19 cellular contexts compared by ENCODE assay signal in the genomic region with DNA sequence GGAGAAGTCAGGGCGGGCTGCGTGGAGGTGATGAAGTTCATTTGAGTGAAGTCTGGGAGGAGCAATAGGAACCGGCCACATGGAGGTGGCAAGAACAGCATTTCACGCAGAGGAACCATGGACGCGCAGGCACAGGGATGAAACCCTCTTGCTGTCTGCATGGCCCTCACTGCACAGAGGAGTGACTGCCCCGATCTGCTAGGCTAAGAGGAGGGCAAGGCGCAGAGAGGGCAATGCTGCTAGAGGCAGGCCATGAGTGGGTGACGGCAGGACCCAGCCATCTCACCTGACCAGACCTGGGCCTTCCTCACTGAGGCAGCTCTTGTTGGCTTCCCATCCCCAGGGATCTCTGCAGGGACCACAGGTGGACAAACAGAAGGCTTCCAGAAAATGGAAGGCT.
"Had no signal": no experiment of that assay in that cellular context is flagged by ENCODE, and none has a peak within 500 bp of the region (broad histone marks: within the 10 kb centered on the region; RNA-seq: fewer than 3 reads in every experiment).

No MANE protein-coding gene starts in this region.

- H3K4me3 ChIP-seq: esophagus squamous epithelium, gastroesophageal sphincter, lung had no signal

- H3K27ac ChIP-seq: epithelial cell of prostate, esophagus squamous epithelium, gastroesophageal sphincter had no signal

- H3K9me3 ChIP-seq: esophagus squamous epithelium, gastroesophageal sphincter had no signal

- H3K27ac Mint-ChIP-seq: stimulated activated naive CD8-positive, alpha-beta T cell treated with anti-CD3 and anti-CD28 coated beads, Interleukin-15, Interleukin-2, amounts not matched to agents 100 ng/mL and 50 ng/mL, for 24 hours had no signal

- H3K36me3 ChIP-seq: esophagus squamous epithelium, gastroesophageal sphincter had no signal

- H3K9me3 Mint-ChIP-seq: nephron; stimulated activated naive CD8-positive, alpha-beta T cell treated with anti-CD3 and anti-CD28 coated beads, Interleukin-15, Interleukin-2, amounts not matched to agents 100 ng/mL and 50 ng/mL, for 24 hours had no signal

- DNase-seq: effector memory CD4-positive, alpha-beta T cell; esophagus squamous epithelium; foreskin fibroblast; left colon; left ventricle myocardium superior; mesenchymal stem cell; naive B cell; posterior cingulate gyrus; right cardiac atrium; small intestine; stimulated activated CD4-positive, alpha-beta T cell treated with anti-CD3 and anti-CD28 coated beads, Interleukin-12 subunit alpha, Interleukin-12 subunit beta, amount 100 ng/mL, for 4 hours; substantia nigra; trophoblast cell had no signal

- H3K4me3 Mint-ChIP-seq: stimulated activated naive CD8-positive, alpha-beta T cell treated with anti-CD3 and anti-CD28 coated beads, Interleukin-15, Interleukin-2, amounts not matched to agents 100 ng/mL and 50 ng/mL, for 24 hours had no signal

- ATAC-seq: gastroesophageal sphincter, left colon, left ventricle myocardium superior, right cardiac atrium had no signal

- FAIRE-seq: small intestine, urothelium cell line had no signal

- H3K4me1 ChIP-seq: esophagus squamous epithelium had no signal
